Comparison of ENCODE assay signal across 1 cellular context in genomic region chr16:13923703-13924298, GRCh38.
TF ChIP-seq lines count a peak whose summit lies in the region.

No MANE protein-coding gene starts in this region.

TF ChIP-seq in HEK293, 187 proteins besides CTCF, POLR2A, EP300 and RAD21 (continued from another document):
- TF ChIP-seq ZBTB49 (tag by site-specific recombination; IDR thresholded peaks at IDR 0.05; ENCODE audit: low read depth) (no peak), YY2 (tag by site-specific recombination; IDR thresholded peaks at IDR 0.05) (no peak)
